ENCODE assay signal across 8 cellular contexts in the genomic region with DNA sequence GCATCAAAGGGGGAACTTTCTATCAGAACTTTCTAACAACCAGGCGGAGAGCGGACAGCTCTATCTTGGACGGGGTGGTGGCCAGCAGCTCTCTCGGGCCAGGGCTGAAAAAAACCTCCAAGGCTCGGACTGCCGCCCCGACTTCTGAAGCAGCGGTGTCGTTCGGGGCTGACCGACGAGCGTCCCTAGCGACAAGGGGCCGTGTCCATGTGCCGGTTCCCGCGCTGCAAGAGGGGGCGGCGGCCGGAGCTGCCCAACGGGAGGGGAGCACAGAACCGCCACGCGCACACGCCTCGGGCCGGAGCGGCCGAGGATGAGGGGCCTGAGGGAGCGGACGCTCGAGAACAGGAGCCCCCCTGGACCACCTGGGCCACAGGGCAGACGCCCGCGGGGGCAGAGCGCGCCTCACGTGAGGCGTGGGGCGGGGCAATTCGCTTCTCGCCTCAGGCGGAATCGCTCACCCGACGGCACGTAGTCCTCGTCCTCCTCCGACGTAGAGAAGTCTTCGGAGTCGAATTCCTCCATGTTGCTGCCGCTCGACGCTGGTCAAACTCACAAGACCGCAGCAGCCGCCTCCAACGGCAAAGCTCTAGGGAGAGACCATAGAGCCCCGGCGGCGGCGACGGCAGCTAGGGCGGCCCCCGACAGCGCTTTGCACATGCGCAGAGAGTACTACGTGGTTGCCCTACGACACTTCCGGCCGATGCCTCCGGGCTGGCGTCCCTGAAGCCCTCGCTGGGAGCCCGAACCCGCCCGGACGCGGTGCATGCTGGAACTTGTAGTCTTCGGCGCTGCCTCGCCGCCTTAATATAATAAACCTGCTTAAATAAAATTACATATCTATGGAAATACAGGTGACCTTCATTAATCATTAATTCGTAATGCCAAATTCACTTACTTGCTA. TPM values are rescaled to one million over a fixed set of nuclear protein-coding genes. Genes with fewer than 3 reads are reported as not detected.
A peak's percentile ranks its signal among the peaks of the same experiment; 100 is the strongest.
DNase-seq lines count a peak whose midpoint lies in the region; ATAC-seq and TF ChIP-seq lines count a peak whose summit lies in the region.

A gene (minus strand): TSS at position 676 of the 904 bp plus-strand sequence. CDS start 151 bp downstream, at position 525.

- H3K4me1 Mint-ChIP-seq in T-helper 1 cell treated with Interleukin-12 subunit alpha and Interleukin-12 subunit beta and Interleukin-4 antibody, amounts not matched to agents 30 μg/mL and 1 μg/mL, for 36 hours (ENCODE audit: low read depth) = peaks cover 17% of the 10 kb centered on the region

- H3K4me1 ChIP-seq in left ventricle myocardium inferior (peaks cover 41% of the 10 kb centered on the region), prostate gland (replicated peaks) (peaks cover 4% of the 10 kb centered on the region), urinary bladder (ENCODE audit: insufficient read depth) (no peaks in the 10 kb centered on the region)

- under 1% methylated on average over 62 of the region's 85 CpGs for WGBS in prostate gland
- under 1% methylated on average over 85 of the region's 85 CpGs for WGBS in urinary bladder

- no peaks in the 10 kb centered on the region for H3K27me3 ChIP-seq in left ventricle myocardium inferior (ENCODE audit: low read depth)
- H3K27me3 ChIP-seq in prostate gland (replicated peaks; ENCODE audit: insufficient read depth) = no peaks in the 10 kb centered on the region

- H3K27ac ChIP-seq in left ventricle myocardium inferior (replicated peaks) (peak within 1 kb of the TSS; percentile 99), prostate gland (peak within 1 kb of the TSS; percentile 95 to 98), urinary bladder (ENCODE audit: low read depth) (peak within 1 kb of the TSS; percentile 94)

- no peaks in the 10 kb centered on the region for H3K36me3 ChIP-seq in left ventricle myocardium inferior
- H3K36me3 ChIP-seq in prostate gland = no peaks in the 10 kb centered on the region
- no peaks in the 10 kb centered on the region for H3K36me3 ChIP-seq in urinary bladder (ENCODE audit: insufficient read depth)

- no peaks in the 10 kb centered on the region for H3K27me3 Mint-ChIP-seq in T-helper 1 cell treated with Interleukin-12 subunit alpha and Interleukin-12 subunit beta and Interleukin-4 antibody, amounts not matched to agents 30 μg/mL and 1 μg/mL, for 36 hours (ENCODE audit: low read depth)

- H3K4me3 ChIP-seq in left ventricle myocardium inferior (peak within 1 kb of the TSS; percentile 95), prostate gland (peak within 1 kb of the TSS; percentile 93 to 98), urinary bladder (ENCODE audit: low read depth, low read length) (peak within 1 kb of the TSS; percentile 93)

- DNase-seq in GM13976 (ENCODE audit: low spot score) (peak; percentile 98), NCI-H1694 (lab: John Stamatoyannopoulos, UW) (peak; percentile 84), amygdala (lab: John Stamatoyannopoulos, UW) (peak; percentile 69 to 96 (median 90)), left ventricle myocardium inferior (peak; percentile 95), prostate gland (ENCODE audit: low spot score) (peak; percentile 96)

- TF ChIP-seq POLR2A in prostate gland (IDR thresholded peaks at IDR 0.05) = peak; percentile 80

- H3K4me3 Mint-ChIP-seq in T-helper 1 cell treated with Interleukin-12 subunit alpha and Interleukin-12 subunit beta and Interleukin-4 antibody, amounts not matched to agents 30 μg/mL and 1 μg/mL, for 36 hours = peak within 1 kb of the TSS; percentile 85

- H3K9me3 ChIP-seq in left ventricle myocardium inferior (replicated peaks) (no peaks in the 10 kb centered on the region), prostate gland (no peaks in the 10 kb centered on the region)

- peak; percentile 86 for ATAC-seq in HG02870 (IDR thresholded peaks at IDR 0.05; ENCODE audit: unreplicated experiment)

- peaks cover 2% of the 10 kb centered on the region for H3K36me3 Mint-ChIP-seq in T-helper 1 cell treated with Interleukin-12 subunit alpha and Interleukin-12 subunit beta and Interleukin-4 antibody, amounts not matched to agents 30 μg/mL and 1 μg/mL, for 36 hours (ENCODE audit: low read depth)

- no peaks in the 10 kb centered on the region for H3K9me3 Mint-ChIP-seq in T-helper 1 cell treated with Interleukin-12 subunit alpha and Interleukin-12 subunit beta and Interleukin-4 antibody, amounts not matched to agents 30 μg/mL and 1 μg/mL, for 36 hours

- intact Hi-C loops in left ventricle myocardium inferior (cut with micrococcal nuclease) (no loop called here), prostate gland (cut with DNase I) (loop anchor here (5.0 kb wide), 1 partner anchor 134 kb away; a partner anchor contains a TSS)

- H3K27ac Mint-ChIP-seq in T-helper 1 cell treated with Interleukin-12 subunit alpha and Interleukin-12 subunit beta and Interleukin-4 antibody, amounts not matched to agents 30 μg/mL and 1 μg/mL, for 36 hours = peak within 1 kb of the TSS; percentile 99

- TF ChIP-seq CTCF in GM13976 (IDR thresholded peaks at IDR 0.05; ENCODE audit: borderline replicate concordance, control extremely low read depth, extremely low read depth, insufficient read depth, missing control alignments) (no peak), left ventricle myocardium inferior (IDR thresholded peaks at IDR 0.05; ENCODE audit: borderline replicate concordance) (no peak), prostate gland (IDR thresholded peaks at IDR 0.05) (peak in 2 of 4 experiments; percentile 26 to 36)

- in situ Hi-C loops in GM13976 (cut with MboI; ENCODE audit: low sequenced_read_pairs, unreplicated experiment) = no loop called here

RNA-seq across cellular contexts. Expression of the gene that starts here (rescaled TPM):
- total RNA-seq in left ventricle myocardium inferior (24.9 TPM), prostate gland (100 to 1,000 TPM in 1 of 2 donors, 10 to 100 TPM in 1; 67.9 to 101 TPM), urinary bladder (78.8 TPM)
- polyA plus RNA-seq in urinary bladder = 71.0 TPM

Comparison
In these comparisons a context has a peak if more than half of its experiments do, and no peak if none do; other contexts are left out.
1. Peak in every context shown above with its lines: DNase-seq, ATAC-seq, H3K4me3 ChIP-seq and H3K27ac ChIP-seq.